In the genomic region with DNA sequence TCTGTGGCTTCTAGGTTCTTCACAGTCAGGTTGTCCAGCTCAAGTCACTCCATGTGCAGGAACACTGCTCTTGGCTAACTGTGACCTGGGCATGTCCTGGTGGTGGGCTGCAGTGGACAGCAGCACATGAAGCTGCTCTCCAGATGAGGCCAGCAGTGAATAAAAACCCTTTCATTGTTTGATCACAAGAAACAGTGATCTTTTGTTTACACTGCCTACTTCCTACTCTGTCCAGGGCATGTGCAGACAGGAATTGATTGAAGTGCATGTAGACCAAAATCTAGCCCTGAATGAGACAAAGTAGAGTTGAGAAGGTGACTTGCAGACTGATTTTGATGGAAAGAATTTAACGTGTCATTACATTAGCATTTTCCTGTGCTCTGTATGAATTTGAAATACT, we compare ENCODE assay signal across 16 cellular contexts.
A peak's percentile ranks its signal among the peaks of the same experiment; 100 is the strongest.
DNase-seq lines count a peak whose midpoint lies in the region; ATAC-seq and TF ChIP-seq lines count a peak whose summit lies in the region.
"Had no signal": no experiment of that assay in that cellular context is flagged by ENCODE, and none has a peak within 500 bp of the region (broad histone marks: within the 10 kb centered on the region; RNA-seq: fewer than 3 reads in every experiment).

No MANE protein-coding gene starts in this region.

- no peak for TF ChIP-seq CTCF in HEK293 (tag by site-specific recombination; IDR thresholded peaks at IDR 0.05)
- no peak for TF ChIP-seq CTCF in RWPE1 (conservative IDR thresholded peaks at IDR 0.05; ENCODE audit: low read depth)

- H3K4me3 ChIP-seq in HEK293 (ENCODE audit: low read depth, low read length): no peak overlapping the region
- H3K4me3 ChIP-seq: PC-9 had no signal

- H3K9me3 ChIP-seq in HEK293 (ENCODE audit: control insufficient read depth, insufficient read depth, low read depth, low read length): no peaks in the 10 kb centered on the region

- H3K4me1 ChIP-seq in HEK293 (ENCODE audit: control insufficient read depth, insufficient read depth, low read length): no peaks in the 10 kb centered on the region

- H3K27ac ChIP-seq in HEK293 (ENCODE audit: extremely low read depth, low read depth, low read length) (peak overlapping the region; percentile 3; the same call in 1 of the 2 replicates), RWPE1 (peak overlapping the region; percentile 46)
- H3K27ac ChIP-seq: PC-9 had no signal

- no peak for ATAC-seq in HG03469 (IDR thresholded peaks at IDR 0.05; ENCODE audit: unreplicated experiment)

- CTCF ChIA-PET in HEK293 (lab: Yijun Ruan, JAX) (interaction anchor here (0.6 kb wide), 1 partner anchor 56 kb away, joined by 4 read pairs; no protein-coding TSS in a partner anchor), RWPE1 (lab: Yijun Ruan, JAX) (no interaction called here)

- POLR2A ChIA-PET in HEK293 (lab: Yijun Ruan, JAX): no interaction called here
- POLR2A ChIA-PET in RWPE1 (lab: Yijun Ruan, JAX; ENCODE audit: low non-redundant PET): no interaction called here

- DNase-seq in Ammon's horn (ENCODE audit: low spot score) (peak; percentile 57), RWPE1 (ENCODE audit: low spot score) (peak; percentile 45), kidney tubule cell (ENCODE audit: low spot score) (peak; percentile 17), NOMO-1 (lab: John Stamatoyannopoulos, UW; ENCODE audit: unreplicated experiment in 2 of 2) (no peak), D341Med (ENCODE audit: low spot score) (no peak)
- no peak for DNase-seq in stimulated activated CD4-positive, alpha-beta T cell treated with anti-CD3 and anti-CD28 coated beads, Interleukin-2, amount 100 ng/mL, for 48 hours
- DNase-seq: activated naive CD4-positive, alpha-beta T cell treated with anti-CD3 and anti-CD28 coated beads, Interleukin-2, amount 50 U/mL, for 16 hours; AML-193; GDM1; NCI-H1930; PC-9; stimulated activated CD4-positive, alpha-beta T cell treated with anti-CD3 and anti-CD28 coated beads, Interleukin-4, amount 100 ng/mL, for 1 hour; stimulated activated naive CD8-positive, alpha-beta T cell treated with anti-CD3 and anti-CD28 coated beads, Interleukin-15, amount 100 ng/mL, for 72 hours; T1000 had no signal

- peaks cover 31 to 95% of the 10 kb centered on the region in 2 experiments for H3K36me3 ChIP-seq in HEK293 (ENCODE audit: control insufficient read depth in 2 of 2, insufficient read depth in 1 of 2, low read length in 2 of 2)

TF ChIP-seq in HEK293, 187 proteins besides CTCF, POLR2A, EP300 and RAD21:
- TF ChIP-seq EGR2 (tag by site-specific recombination; IDR thresholded peaks at IDR 0.05; ENCODE audit: low read depth) (no peak), ZBTB11 (tag by site-specific recombination; conservative IDR thresholded peaks at IDR 0.05; ENCODE audit: low read depth) (no peak), ZNF76 (tag by site-specific recombination; IDR thresholded peaks at IDR 0.05; ENCODE audit: borderline replicate concordance, low read depth) (no peak), HOXA7 (CRISPR knock-in tag; IDR thresholded peaks at IDR 0.05; ENCODE audit: borderline replicate concordance) (no peak), ZSCAN30 (tag by site-specific recombination; IDR thresholded peaks at IDR 0.05) (no peak), ZNF366 (tag by site-specific recombination; conservative IDR thresholded peaks at IDR 0.05) (no peak), ZNF37A (tag by site-specific recombination; IDR thresholded peaks at IDR 0.05) (no peak), MYNN (tag by site-specific recombination; IDR thresholded peaks at IDR 0.05; ENCODE audit: borderline replicate concordance) (no peak), ZNF792 (tag by site-specific recombination; IDR thresholded peaks at IDR 0.05) (no peak), GLI4 (tag by site-specific recombination; IDR thresholded peaks at IDR 0.05) (no peak), ZNF211 (tag by site-specific recombination; IDR thresholded peaks at IDR 0.05; ENCODE audit: low read depth) (no peak), ZNF114 (tag by site-specific recombination; IDR thresholded peaks at IDR 0.05) (no peak), ZNF423 (tag by site-specific recombination; IDR thresholded peaks at IDR 0.05) (no peak), SETDB1 (IDR thresholded peaks at IDR 0.05; ENCODE audit: insufficient read length, low read length) (no peak), ZNF112 (tag by site-specific recombination; IDR thresholded peaks at IDR 0.05) (no peak), ZNF48 (tag by site-specific recombination; IDR thresholded peaks at IDR 0.05) (no peak), FEZF1 (tag by site-specific recombination; IDR thresholded peaks at IDR 0.05) (no peak), GFI1B (tag by site-specific recombination; IDR thresholded peaks at IDR 0.05) (no peak)

Comparison
In these comparisons a context has a peak if more than half of its experiments do, and no peak if none do; other contexts are left out.
1. DNase-seq: peak in Ammon's horn (single experiment), RWPE1 (single experiment) and kidney tubule cell (single experiment); none in stimulated activated CD4-positive, alpha-beta T cell treated with anti-CD3 and anti-CD28 coated beads, Interleukin-2, amount 100 ng/mL, for 48 hours (0 of 2), NOMO-1 (0 of 2) and D341Med (single experiment).